In genomic region chr1:229199892-229200291, GRCh38 we compare ENCODE assay signal across 10 cellular contexts.
DNase-seq lines count a peak whose midpoint lies in the region; ATAC-seq and TF ChIP-seq lines count a peak whose summit lies in the region.
"Had no signal": no experiment of that assay in that cellular context is flagged by ENCODE, and none has a peak within 500 bp of the region (broad histone marks: within the 10 kb centered on the region; RNA-seq: fewer than 3 reads in every experiment).

No MANE protein-coding gene starts in this region.

- POLR2A ChIA-PET in MCF 10A (lab: Yijun Ruan, JAX), result interaction anchor here (1.0 kb wide), 1 partner anchor 130 kb away, joined by 3 read pairs; no protein-coding TSS in a partner anchor

- 55% methylated on average over 8 of the region's 8 CpGs for WGBS in mammary epithelial cell (ENCODE audit: low coverage, missing lambda C conversion rate)
- 42% methylated on average over 8 of the region's 8 CpGs for WGBS in hepatocyte (ENCODE audit: low lambda C conversion rate, missing lambda C conversion rate)
- WGBS in prostate gland, result 61% methylated on average over 8 of the region's 8 CpGs

- TF ChIP-seq CTCF in MCF 10A (IDR thresholded peaks at IDR 0.05; ENCODE audit: unreplicated experiment), result no peak
- no peak for TF ChIP-seq CTCF in mammary epithelial cell (conservative IDR thresholded peaks at IDR 0.05 in 1 of 2, IDR thresholded peaks at IDR 0.05 in 1 of 2; ENCODE audit: extremely low read depth in 1 of 2, insufficient read depth in 1 of 2, low read depth in 1 of 2, low read length in 2 of 2)
- no peak for TF ChIP-seq CTCF in hepatocyte (IDR thresholded peaks at IDR 0.05; ENCODE audit: poor library complexity)
- TF ChIP-seq CTCF in prostate gland (IDR thresholded peaks at IDR 0.05), result no peak

- intact Hi-C loops in MCF 10A (cut with micrococcal nuclease), result no loop called here
- intact Hi-C loops in mammary epithelial cell (cut with micrococcal nuclease), result no loop called here
- intact Hi-C loops in prostate gland (cut with DNase I), result no loop called here

- H3K4me1 ChIP-seq in mammary epithelial cell (ENCODE audit: insufficient read depth, low read length) (peaks cover 3% of the 10 kb centered on the region), hepatocyte (ENCODE audit: insufficient read depth) (peaks cover 36% of the 10 kb centered on the region), prostate gland (replicated peaks) (no peaks in the 10 kb centered on the region)

- no peak for ATAC-seq in HG03439 (IDR thresholded peaks at IDR 0.05; ENCODE audit: unreplicated experiment)

- DNase-seq in MCF 10A (ENCODE audit: unreplicated experiment) (no peak), mammary epithelial cell (no peak), NOMO-1 treated with dmso at 0.1 percent for 144 hours (lab: John Stamatoyannopoulos, UW; ENCODE audit: unreplicated experiment) (peak; percentile 18), hepatocyte (ENCODE audit: low spot score) (no peak), superior temporal gyrus (ENCODE audit: extremely low spot score) (no peak), prostate gland (ENCODE audit: low spot score) (no peak), pons (ENCODE audit: low spot score) (no peak)
- DNase-seq: DND-41, NCI-H526 treated with DMSO at 0.1 percent for 48 hours had no signal

- no peak overlapping the region for H3K4me3 ChIP-seq in mammary epithelial cell (replicated peaks in 1 of 3; ENCODE audit: insufficient read depth in 1 of 3, low read depth in 2 of 3, low read length in 3 of 3)
- no peak overlapping the region for H3K4me3 ChIP-seq in hepatocyte
- no peak overlapping the region for H3K4me3 ChIP-seq in prostate gland

- H3K4me3 Mint-ChIP-seq in MCF 10A (ENCODE audit: unreplicated experiment), result no peak overlapping the region

- H3K27me3 ChIP-seq in mammary epithelial cell (ENCODE audit: insufficient read depth, low read length), result peaks cover 3% of the 10 kb centered on the region
- no peaks in the 10 kb centered on the region for H3K27me3 ChIP-seq in hepatocyte
- H3K27me3 ChIP-seq in prostate gland (replicated peaks; ENCODE audit: insufficient read depth), result no peaks in the 10 kb centered on the region

- H3K27ac Mint-ChIP-seq in MCF 10A (ENCODE audit: low read depth, unreplicated experiment), result peak overlapping the region; percentile 24

- H3K9me3 ChIP-seq in mammary epithelial cell (replicated peaks; ENCODE audit: insufficient read depth, low read length) (no peaks in the 10 kb centered on the region), hepatocyte (ENCODE audit: low read depth) (no peaks in the 10 kb centered on the region), prostate gland (no peaks in the 10 kb centered on the region)

- no peaks in the 10 kb centered on the region for H3K4me1 Mint-ChIP-seq in MCF 10A (ENCODE audit: insufficient read depth, unreplicated experiment)

- dilution Hi-C loops in mammary epithelial cell (cut with HindIII; ENCODE audit: low sequenced_read_pairs), result no loop called here

- H4K20me1 ChIP-seq in mammary epithelial cell (ENCODE audit: insufficient read depth, low read length) (no peaks in the 10 kb centered on the region), hepatocyte (ENCODE audit: insufficient read depth, poor library complexity, severe bottlenecking) (no peaks in the 10 kb centered on the region)

- H3K79me2 ChIP-seq in mammary epithelial cell (ENCODE audit: insufficient read depth, low read length) (no peaks in the 10 kb centered on the region), hepatocyte (no peaks in the 10 kb centered on the region)

- in situ Hi-C loops in mammary epithelial cell (cut with MboI; ENCODE audit: low sequenced_read_pairs in 2 of 2), result no loop called here

- no TSS peak for BruUV-seq in MCF 10A (replicated peaks; lab: Mats Ljungman, UMichigan)
- no TSS peak for BruUV-seq in mammary epithelial cell (replicated peaks; lab: Mats Ljungman, UMichigan)

- CTCF ChIA-PET in MCF 10A (lab: Yijun Ruan, JAX), result interaction anchor here (0.7 kb wide), 1 partner anchor 365 kb away, joined by 3 read pairs; no protein-coding TSS in a partner anchor
- CTCF ChIA-PET in mammary epithelial cell (lab: Charles Lee; ENCODE audit: low non-redundant PET), result no interaction called here

- H3K9me3 Mint-ChIP-seq in MCF 10A (ENCODE audit: unreplicated experiment), result no peaks in the 10 kb centered on the region

- no peak overlapping the region for H3K27ac ChIP-seq in mammary epithelial cell (ENCODE audit: insufficient read depth, low read depth, low read length)
- H3K27ac ChIP-seq in hepatocyte, result peak overlapping the region; percentile 40
- H3K27ac ChIP-seq in prostate gland, result no peak overlapping the region

- H3K9me2 ChIP-seq in hepatocyte (replicated peaks; ENCODE audit: insufficient read depth), result no peaks in the 10 kb centered on the region

- H2AFZ ChIP-seq in mammary epithelial cell (ENCODE audit: low read depth, low read length), result no peak overlapping the region
- H2AFZ ChIP-seq in hepatocyte, result peak overlapping the region; percentile 51

- H3K27me3 Mint-ChIP-seq in MCF 10A (ENCODE audit: insufficient read depth, unreplicated experiment), result no peaks in the 10 kb centered on the region

- H3K9ac ChIP-seq in mammary epithelial cell (ENCODE audit: insufficient read depth, low read length), result no peak overlapping the region

- TF ChIP-seq POLR2A in prostate gland (IDR thresholded peaks at IDR 0.05), result no peak

- H3K36me3 Mint-ChIP-seq in MCF 10A (ENCODE audit: insufficient read depth, unreplicated experiment), result no peaks in the 10 kb centered on the region

- H3K36me3 ChIP-seq in mammary epithelial cell (ENCODE audit: insufficient read depth, low read length) (no peaks in the 10 kb centered on the region), hepatocyte (replicated peaks; ENCODE audit: insufficient read depth, low read depth) (no peaks in the 10 kb centered on the region), prostate gland (no peaks in the 10 kb centered on the region)

- no peak overlapping the region for H3K4me2 ChIP-seq in mammary epithelial cell (ENCODE audit: insufficient read depth, low read depth, low read length)
- peak overlapping the region; percentile 61 for H3K4me2 ChIP-seq in hepatocyte
